ENCODE assay signal across 1 cellular context in the genomic region with DNA sequence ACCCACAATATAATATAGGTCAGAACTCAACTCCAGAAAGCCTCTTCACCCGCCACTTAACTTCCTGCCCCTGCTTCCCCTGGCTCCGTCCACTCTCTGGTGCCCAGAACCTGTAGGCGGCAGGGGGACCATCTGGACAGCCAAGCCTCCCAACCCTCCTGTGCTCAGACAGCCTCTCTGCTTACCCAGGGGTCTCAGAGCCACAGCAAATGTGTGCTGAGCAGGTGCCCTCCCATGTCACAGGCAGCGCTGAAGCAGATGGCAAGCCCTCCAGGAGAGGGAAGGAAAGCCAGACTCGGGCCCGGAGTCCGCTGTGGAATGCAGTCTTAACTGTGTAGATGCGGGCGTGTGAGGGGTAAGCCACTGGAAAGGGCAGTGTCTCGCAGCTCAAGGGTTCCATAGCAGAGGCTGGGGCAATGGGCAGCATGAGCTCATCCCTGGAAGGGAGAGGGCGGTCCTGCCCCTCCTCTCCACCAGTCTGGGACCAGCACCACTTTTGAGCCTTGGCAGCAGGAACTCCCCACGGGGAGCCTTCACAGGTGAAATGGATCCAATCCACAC.
TF ChIP-seq lines count a peak whose summit lies in the region.

No MANE protein-coding gene starts in this region.

TF ChIP-seq in IMR-90, 13 proteins besides CTCF, POLR2A, EP300 and RAD21:
- TF ChIP-seq, protein P1, sequence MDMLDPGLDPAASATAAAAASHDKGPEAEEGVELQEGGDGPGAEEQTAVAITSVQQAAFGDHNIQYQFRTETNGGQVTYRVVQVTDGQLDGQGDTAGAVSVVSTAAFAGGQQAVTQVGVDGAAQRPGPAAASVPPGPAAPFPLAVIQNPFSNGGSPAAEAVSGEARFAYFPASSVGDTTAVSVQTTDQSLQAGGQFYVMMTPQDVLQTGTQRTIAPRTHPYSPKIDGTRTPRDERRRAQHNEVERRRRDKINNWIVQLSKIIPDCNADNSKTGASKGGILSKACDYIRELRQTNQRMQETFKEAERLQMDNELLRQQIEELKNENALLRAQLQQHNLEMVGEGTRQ (IDR thresholded peaks at IDR 0.05; ENCODE audit: low read depth, low read length): no peak
- TF ChIP-seq NFE2L2 (IDR thresholded peaks at IDR 0.05; ENCODE audit: low read depth, low read length) (no peak), CEBPB (IDR thresholded peaks at IDR 0.05; ENCODE audit: low read depth, low read length) (no peak), MAZ (IDR thresholded peaks at IDR 0.05; ENCODE audit: borderline replicate concordance, low read depth, low read length) (no peak), MAFK (IDR thresholded peaks at IDR 0.05; ENCODE audit: low read depth, low read length) (no peak), RFX5 (IDR thresholded peaks at IDR 0.05; ENCODE audit: low read depth, low read length) (no peak), SMC3 (IDR thresholded peaks at IDR 0.05; ENCODE audit: low read depth, low read length) (no peak), BHLHE40 (IDR thresholded peaks at IDR 0.05; ENCODE audit: low read depth, low read length) (no peak), CHD1 (IDR thresholded peaks at IDR 0.05; ENCODE audit: low read depth, low read length) (no peak), FOS (IDR thresholded peaks at IDR 0.05; ENCODE audit: low read depth, low read length) (no peak), RCOR1 (IDR thresholded peaks at IDR 0.05; ENCODE audit: insufficient replicate concordance, low read length) (no peak), MXI1 (IDR thresholded peaks at IDR 0.05; ENCODE audit: borderline replicate concordance, low read depth, low read length) (no peak)
- TF ChIP-seq, protein P2, sequence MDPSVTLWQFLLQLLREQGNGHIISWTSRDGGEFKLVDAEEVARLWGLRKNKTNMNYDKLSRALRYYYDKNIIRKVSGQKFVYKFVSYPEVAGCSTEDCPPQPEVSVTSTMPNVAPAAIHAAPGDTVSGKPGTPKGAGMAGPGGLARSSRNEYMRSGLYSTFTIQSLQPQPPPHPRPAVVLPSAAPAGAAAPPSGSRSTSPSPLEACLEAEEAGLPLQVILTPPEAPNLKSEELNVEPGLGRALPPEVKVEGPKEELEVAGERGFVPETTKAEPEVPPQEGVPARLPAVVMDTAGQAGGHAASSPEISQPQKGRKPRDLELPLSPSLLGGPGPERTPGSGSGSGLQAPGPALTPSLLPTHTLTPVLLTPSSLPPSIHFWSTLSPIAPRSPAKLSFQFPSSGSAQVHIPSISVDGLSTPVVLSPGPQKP (IDR thresholded peaks at IDR 0.05; ENCODE audit: borderline replicate concordance, low read depth, low read length): no peak
